10 cellular contexts compared by ENCODE assay signal in the genomic region with DNA sequence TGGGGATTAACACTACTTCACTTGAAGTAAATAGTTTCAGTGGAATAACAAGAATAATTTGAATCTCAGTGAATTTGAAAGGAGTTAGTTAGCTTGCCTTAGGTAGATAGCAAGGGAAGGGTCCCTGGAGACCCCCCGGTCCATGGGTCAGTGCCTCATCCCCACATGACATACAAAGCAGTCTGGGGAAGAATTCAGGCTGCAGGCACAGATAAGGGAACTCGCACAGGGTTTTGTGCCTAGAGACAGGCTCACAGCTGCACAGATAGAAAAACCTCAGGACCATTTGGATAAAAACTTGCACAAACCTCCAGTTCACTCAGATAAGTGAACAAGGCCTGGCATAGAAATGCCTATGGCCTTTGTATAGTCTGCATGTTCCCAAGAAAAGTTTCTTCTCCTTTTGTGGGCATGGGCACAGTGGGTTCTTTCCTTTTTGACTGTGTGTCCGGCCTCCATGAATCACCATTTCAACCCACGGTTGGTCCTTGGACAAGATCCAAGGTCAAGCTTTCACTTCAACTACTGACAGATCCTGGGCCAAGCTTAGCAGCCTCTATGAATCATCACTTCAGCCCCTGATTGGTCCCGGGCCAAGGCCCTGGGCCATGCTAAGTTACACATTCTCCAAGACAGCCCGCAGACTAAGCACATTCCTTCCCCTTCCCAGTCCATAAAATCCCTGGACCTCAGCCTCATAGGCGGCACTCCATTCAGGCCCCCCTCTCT.
DNase-seq lines count a peak whose midpoint lies in the region; ATAC-seq and TF ChIP-seq lines count a peak whose summit lies in the region.
"Had no signal": no experiment of that assay in that cellular context is flagged by ENCODE, and none has a peak within 500 bp of the region (broad histone marks: within the 10 kb centered on the region; RNA-seq: fewer than 3 reads in every experiment).

No MANE protein-coding gene starts in this region.

- no peaks in the 10 kb centered on the region for H3K36me3 ChIP-seq in cardiac muscle cell

- TF ChIP-seq CTCF in cardiac muscle cell (IDR thresholded peaks at IDR 0.05; ENCODE audit: low read depth, low read length): no peak

- peak; percentile 87 for DNase-seq in HK-2 (ENCODE audit: unreplicated experiment)
- peak; percentile 48 for DNase-seq in T1000 (lab: John Stamatoyannopoulos, UW)
- peak; percentile 1 to 96 for DNase-seq in cardiac muscle cell (ENCODE audit: low read depth in 1 of 2, low spot score in 1 of 2)
- peak; percentile 97 for DNase-seq in renal cortical epithelial cell (ENCODE audit: low read depth)
- DNase-seq in T-helper 1 cell: no peak
- DNase-seq: activated naive CD4-positive, alpha-beta T cell treated with anti-CD3 and anti-CD28 coated beads, Interleukin-2, amount 10 ng/mL, durations not matched to agents 7 days and 5 days; DMS79 had no signal

- ATAC-seq in HG03196 (IDR thresholded peaks at IDR 0.05; ENCODE audit: unreplicated experiment) (no peak), HG03520 (IDR thresholded peaks at IDR 0.05; ENCODE audit: unreplicated experiment) (no peak), GM18867 (IDR thresholded peaks at IDR 0.05; ENCODE audit: unreplicated experiment) (no peak)

- H3K9me3 ChIP-seq in cardiac muscle cell (ENCODE audit: low read depth): no peaks in the 10 kb centered on the region

- H3K27ac ChIP-seq in cardiac muscle cell: no peak overlapping the region

- H3K4me1 ChIP-seq in cardiac muscle cell (ENCODE audit: low read depth): no peaks in the 10 kb centered on the region

- H3K4me3 ChIP-seq in cardiac muscle cell: no peak overlapping the region

- H3K27me3 ChIP-seq in cardiac muscle cell: no peaks in the 10 kb centered on the region

Comparison
In these comparisons a context has a peak if more than half of its experiments do, and no peak if none do; other contexts are left out.
1. DNase-seq: peak in HK-2 (single experiment), T1000 (single experiment), cardiac muscle cell (2 of 2) and renal cortical epithelial cell (single experiment); none in T-helper 1 cell (0 of 5).